Comparison of ENCODE assay signal across 13 cellular contexts in the genomic region with DNA sequence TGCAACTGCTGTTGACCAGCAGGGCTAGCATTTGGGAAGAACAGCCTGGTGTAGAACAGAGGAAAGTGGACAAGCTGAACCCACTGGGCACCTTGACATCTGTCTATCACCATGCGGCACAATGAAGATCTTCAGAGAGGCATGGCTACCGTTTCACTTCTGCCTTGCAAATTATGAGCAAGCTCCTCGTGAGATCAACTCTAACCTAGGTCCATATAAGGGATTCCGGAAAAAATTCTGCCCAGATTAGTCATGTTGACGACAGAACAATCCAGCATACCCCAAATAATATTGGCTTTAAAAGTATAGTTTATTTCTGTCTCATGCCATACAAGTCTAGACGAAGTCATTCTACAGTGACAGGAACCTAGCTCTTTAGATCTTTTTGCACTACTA.
A peak's percentile ranks its signal among the peaks of the same experiment; 100 is the strongest.
DNase-seq lines count a peak whose midpoint lies in the region; ATAC-seq and TF ChIP-seq lines count a peak whose summit lies in the region.
"Had no signal": no experiment of that assay in that cellular context is flagged by ENCODE, and none has a peak within 500 bp of the region (broad histone marks: within the 10 kb centered on the region; RNA-seq: fewer than 3 reads in every experiment).

No MANE protein-coding gene starts in this region.

- no peak for DNase-seq in A673 (ENCODE audit: low spot score)
- DNase-seq in activated B cell treated with CpG ODN at 0.5 μM for 24 hours = no peak
- DNase-seq in mucosa of descending colon = no peak
- no peak for DNase-seq in NCI-H1694 (lab: John Stamatoyannopoulos, UW)
- DNase-seq in naive thymus-derived CD8-positive, alpha-beta T cell = no peak
- no peak for DNase-seq in NCI-H345 treated with DMSO at 0.1 percent for 48 hours (lab: John Stamatoyannopoulos, UW; ENCODE audit: unreplicated experiment)
- DNase-seq in UCSD-AML1 (lab: John Stamatoyannopoulos, UW; ENCODE audit: unreplicated experiment) = no peak
- DNase-seq: activated naive CD8-positive, alpha-beta T cell treated with anti-CD3 and anti-CD28 coated beads, Interleukin-2, amount 10 ng/mL, durations not matched to agents 7 days and 5 days; effector memory CD8-positive, alpha-beta T cell; NCI-H226; stimulated activated CD4-positive, alpha-beta T cell treated with anti-CD3 and anti-CD28 coated beads, Interleukin-4, amount 100 ng/mL, for 4 hours; testis had no signal

- intact Hi-C loops in A673 (cut with micrococcal nuclease; ENCODE audit: unreplicated experiment) = no loop called here
- intact Hi-C loops in activated B cell treated with CpG ODN at 0.5 μM for 24 hours (cut with micrococcal nuclease) = loop anchor here (1.0 kb wide), 3 partner anchors 9 to 16 kb away; no protein-coding TSS in a partner anchor
- intact Hi-C loops in mucosa of descending colon (cut with DNase I, micrococcal nuclease) = no loop called here

- BruUV-seq in A673 (replicated peaks; lab: Mats Ljungman, UMichigan) = no TSS peak

- H3K27me3 Mint-ChIP-seq in activated B cell treated with CpG ODN at 0.5 μM for 24 hours = no peaks in the 10 kb centered on the region
- H3K27me3 Mint-ChIP-seq in naive thymus-derived CD8-positive, alpha-beta T cell = no peaks in the 10 kb centered on the region
- H3K27me3 Mint-ChIP-seq: activated naive CD8-positive, alpha-beta T cell treated with anti-CD3 and anti-CD28 coated beads, Interleukin-2, amount 10 ng/mL, durations not matched to agents 7 days and 5 days; effector memory CD8-positive, alpha-beta T cell had no signal

- H3K27me3 ChIP-seq in A673 (replicated peaks; ENCODE audit: insufficient read depth, low read depth, low read length, poor library complexity) = no peaks in the 10 kb centered on the region
- H3K27me3 ChIP-seq: testis had no signal

- POLR2A ChIA-PET in A673 (lab: Charles Lee; ENCODE audit: low non-redundant PET) (no interaction called here), activated B cell treated with CpG ODN at 0.5 μM for 24 hours (lab: Charles Lee) (interaction anchor here (0.6 to 3.7 kb wide), 12 partner anchors 9 to 108 kb away, joined by 3 to 41 read pairs (median 6); a partner anchor contains a TSS)
- POLR2A ChIA-PET in naive thymus-derived CD8-positive, alpha-beta T cell (lab: Charles Lee) = interaction anchor here (1.0 kb wide), 1 partner anchor 16 kb away, joined by 7 read pairs; no protein-coding TSS in a partner anchor

- H3K27ac Mint-ChIP-seq in activated B cell treated with CpG ODN at 0.5 μM for 24 hours = peak overlapping the region; percentile 87
- peak overlapping the region in 3 of 10 donors; percentile 27 to 63 (median 41) for H3K27ac Mint-ChIP-seq in naive thymus-derived CD8-positive, alpha-beta T cell

- peaks cover 33% of the 10 kb centered on the region for H3K36me3 Mint-ChIP-seq in activated B cell treated with CpG ODN at 0.5 μM for 24 hours (ENCODE audit: low read depth)
- peaks cover 0 to 16% (median 7%) of the 10 kb centered on the region in 3 donors for H3K36me3 Mint-ChIP-seq in naive thymus-derived CD8-positive, alpha-beta T cell

- peaks cover 25% of the 10 kb centered on the region for H3K9me3 Mint-ChIP-seq in activated B cell treated with CpG ODN at 0.5 μM for 24 hours
- H3K9me3 Mint-ChIP-seq in naive thymus-derived CD8-positive, alpha-beta T cell = peaks cover 4 to 26% (median 14%) of the 10 kb centered on the region in 9 donors

- CTCF ChIA-PET in A673 (lab: Charles Lee) (no interaction called here), activated B cell treated with CpG ODN at 0.5 μM for 24 hours (lab: Charles Lee) (interaction anchor here (0.9 to 1.9 kb wide), 7 partner anchors 10 to 120 kb away, joined by 3 to 5 read pairs (median 4); no protein-coding TSS in a partner anchor)

- peak overlapping the region; percentile 53 for H3K27ac ChIP-seq in A673 (ENCODE audit: low read depth, low read length, poor library complexity, severe bottlenecking)
- H3K27ac ChIP-seq: testis had no signal

- ATAC-seq in HG02642 (IDR thresholded peaks at IDR 0.05; ENCODE audit: poor library complexity, unreplicated experiment) (peak; percentile 35), activated B cell treated with CpG ODN at 0.5 μM for 24 hours (ENCODE audit: low read depth) (peak; percentile 75), mucosa of descending colon (peak; percentile 6)
- ATAC-seq in naive thymus-derived CD8-positive, alpha-beta T cell = no peak
- ATAC-seq: effector memory CD8-positive, alpha-beta T cell had no signal

- TF ChIP-seq CTCF in A673 (conservative IDR thresholded peaks at IDR 0.05; ENCODE audit: low read depth, low read length) = no peak
- no peak for TF ChIP-seq CTCF in activated B cell treated with CpG ODN at 0.5 μM for 24 hours (IDR thresholded peaks at IDR 0.05)
- no peak for TF ChIP-seq CTCF in mucosa of descending colon (IDR thresholded peaks at IDR 0.05)

- H3K4me1 ChIP-seq in A673 (ENCODE audit: insufficient read depth, low read length, poor library complexity, severe bottlenecking) = peaks cover 10% of the 10 kb centered on the region
- H3K4me1 ChIP-seq in mucosa of descending colon (ENCODE audit: low read depth) = peaks cover 11% of the 10 kb centered on the region
- H3K4me1 ChIP-seq: testis had no signal

- H3K9me3 ChIP-seq in A673 (ENCODE audit: low read depth, low read length, poor library complexity, severe bottlenecking) (no peaks in the 10 kb centered on the region), mucosa of descending colon (no peaks in the 10 kb centered on the region)
- H3K9me3 ChIP-seq: testis had no signal

- peaks cover 56% of the 10 kb centered on the region for H3K4me1 Mint-ChIP-seq in activated B cell treated with CpG ODN at 0.5 μM for 24 hours
- peaks cover 12 to 46% (median 19%) of the 10 kb centered on the region in 4 donors for H3K4me1 Mint-ChIP-seq in naive thymus-derived CD8-positive, alpha-beta T cell

- H3K4me3 Mint-ChIP-seq in activated B cell treated with CpG ODN at 0.5 μM for 24 hours = peak overlapping the region; percentile 54
- H3K4me3 Mint-ChIP-seq in naive thymus-derived CD8-positive, alpha-beta T cell = no peak overlapping the region
- H3K4me3 Mint-ChIP-seq: activated naive CD8-positive, alpha-beta T cell treated with anti-CD3 and anti-CD28 coated beads, Interleukin-2, amount 10 ng/mL, durations not matched to agents 7 days and 5 days; effector memory CD8-positive, alpha-beta T cell had no signal

- H3K36me3 ChIP-seq in A673 (ENCODE audit: insufficient read depth, low read length, poor library complexity, severe bottlenecking) = no peaks in the 10 kb centered on the region
- no peaks in the 10 kb centered on the region for H3K36me3 ChIP-seq in mucosa of descending colon (ENCODE audit: low read depth)

- H3K4me3 ChIP-seq in A673 (ENCODE audit: low read depth, low read length, poor library complexity, severe bottlenecking) (no peak overlapping the region), mucosa of descending colon (no peak overlapping the region)
- H3K4me3 ChIP-seq: testis had no signal

Comparison
In these comparisons a context has a peak if more than half of its experiments do, and no peak if none do; other contexts are left out.
1. ATAC-seq: peak in HG02642 (single experiment), activated B cell treated with CpG ODN at 0.5 μM for 24 hours (single experiment) and mucosa of descending colon (single experiment); none in naive thymus-derived CD8-positive, alpha-beta T cell (0 of 2).